In genomic region chr10:113521482-113521795, GRCh38 we compare ENCODE assay signal across 18 cellular contexts. TPM values are rescaled to one million over a fixed set of nuclear protein-coding genes. Genes with fewer than 3 reads are reported as not detected.
DNase-seq lines count a peak whose midpoint lies in the region; ATAC-seq and TF ChIP-seq lines count a peak whose summit lies in the region.
"Had no signal": no experiment of that assay in that cellular context is flagged by ENCODE, and none has a peak within 500 bp of the region (broad histone marks: within the 10 kb centered on the region; RNA-seq: fewer than 3 reads in every experiment).

No MANE protein-coding gene starts in this region.

- H3K36me3 Mint-ChIP-seq in nephron progenitor cell (ENCODE audit: low read depth) = no peaks in the 10 kb centered on the region
- H3K36me3 Mint-ChIP-seq: CD8-positive, alpha-beta T cell; IgD-negative memory B cell had no signal

- no peak overlapping the region for H3K27ac ChIP-seq in heart right ventricle
- H3K27ac ChIP-seq in RWPE2 (ENCODE audit: poor library complexity, severe bottlenecking) = no peak overlapping the region
- H3K27ac ChIP-seq: HL-60 had no signal

- H3K36me3 ChIP-seq in heart right ventricle (no peaks in the 10 kb centered on the region), RWPE2 (ENCODE audit: low read depth) (no peaks in the 10 kb centered on the region)
- H3K36me3 ChIP-seq: BE2C had no signal

- intact Hi-C loops in heart right ventricle (cut with DNase I) (loop anchor here in 2 of 10 donors (10.0 kb wide), 2 partner anchors 137 to 397 kb away; no protein-coding TSS in a partner anchor), Right ventricle myocardium inferior (cut with DNase I) (loop anchor here (5.0 kb wide), 2 partner anchors 69 to 799 kb away; no protein-coding TSS in a partner anchor)

- ATAC-seq in heart right ventricle = no peak
- no peak for ATAC-seq in Right ventricle myocardium inferior
- no peak for ATAC-seq in RWPE2 (ENCODE audit: low read depth)
- no peak for ATAC-seq in GM18511 (IDR thresholded peaks at IDR 0.05; ENCODE audit: unreplicated experiment)
- no peak for ATAC-seq in SK-N-SH treated with all-trans-retinoic acid at 6 μM for 48 hours
- ATAC-seq: CD8-positive, alpha-beta T cell had no signal

- H3K9me3 Mint-ChIP-seq in nephron progenitor cell = no peaks in the 10 kb centered on the region
- H3K9me3 Mint-ChIP-seq: CD8-positive, alpha-beta T cell; IgD-negative memory B cell; T-helper 1 cell treated with Interleukin-12 subunit alpha and Interleukin-12 subunit beta and Interleukin-4 antibody, amounts not matched to agents 30 μg/mL and 1 μg/mL, for 36 hours had no signal

- H3K4me3 Mint-ChIP-seq in nephron progenitor cell = no peak overlapping the region
- H3K4me3 Mint-ChIP-seq: CD8-positive, alpha-beta T cell; IgD-negative memory B cell; T-helper 1 cell treated with Interleukin-12 subunit alpha and Interleukin-12 subunit beta and Interleukin-4 antibody, amounts not matched to agents 30 μg/mL and 1 μg/mL, for 36 hours had no signal

- H3K9me3 ChIP-seq in heart right ventricle (no peaks in the 10 kb centered on the region), RWPE2 (ENCODE audit: severe bottlenecking) (no peaks in the 10 kb centered on the region)
- H3K9me3 ChIP-seq: BE2C had no signal

- no peak for DNase-seq in heart right ventricle
- DNase-seq in Right ventricle myocardium inferior (ENCODE audit: missing footprints) = no peak
- peak; percentile 3 for DNase-seq in HT-29 (ENCODE audit: low spot score)
- DNase-seq in RWPE2 (ENCODE audit: low spot score) = no peak
- no peak for DNase-seq in nephron progenitor cell
- DNase-seq in NCI-H146 treated with DMSO at 0.1 percent for 48 hours (lab: John Stamatoyannopoulos, UW; ENCODE audit: unreplicated experiment) = no peak
- DNase-seq: CD8-positive, alpha-beta T cell; NCI-H1694 had no signal

- H3K27me3 ChIP-seq in heart right ventricle = peaks cover 0 to 4% (median 0%) of the 10 kb centered on the region in 7 donors
- H3K27me3 ChIP-seq in RWPE2 (ENCODE audit: insufficient read depth, poor library complexity, severe bottlenecking) = no peaks in the 10 kb centered on the region
- H3K27me3 ChIP-seq: BE2C had no signal

- 51 to 54% methylated on average over 2 of the region's 2 CpGs for WGBS in heart right ventricle, 2 donors

- peaks cover 6% of the 10 kb centered on the region for H3K4me1 Mint-ChIP-seq in nephron progenitor cell

- no peak overlapping the region for H3K27ac Mint-ChIP-seq in nephron progenitor cell
- H3K27ac Mint-ChIP-seq: CD8-positive, alpha-beta T cell; IgD-negative memory B cell; T-helper 1 cell treated with Interleukin-12 subunit alpha and Interleukin-12 subunit beta and Interleukin-4 antibody, amounts not matched to agents 30 μg/mL and 1 μg/mL, for 36 hours had no signal

- H3K4me1 ChIP-seq in heart right ventricle = peaks cover 0 to 14% (median 5%) of the 10 kb centered on the region in 9 donors
- H3K4me1 ChIP-seq in RWPE2 (ENCODE audit: insufficient read depth, poor library complexity, severe bottlenecking) = no peaks in the 10 kb centered on the region

- TF ChIP-seq CTCF in heart right ventricle (IDR thresholded peaks at IDR 0.05) = peak in 5 of 9 donors; percentile 2 to 12 (median 6)
- peak; percentile 77 for TF ChIP-seq CTCF in RWPE2 (IDR thresholded peaks at IDR 0.05; ENCODE audit: poor library complexity, severe bottlenecking)
- peak; percentile 3 for TF ChIP-seq CTCF in nephron progenitor cell (IDR thresholded peaks at IDR 0.05)

- H3K4me3 ChIP-seq in heart right ventricle = no peak overlapping the region
- H3K4me3 ChIP-seq in RWPE2 (ENCODE audit: severe bottlenecking) = no peak overlapping the region

- peaks cover 22% of the 10 kb centered on the region for H3K27me3 Mint-ChIP-seq in nephron progenitor cell (ENCODE audit: low read depth, poor library complexity)

TF ChIP-seq in SK-N-SH treated with all-trans-retinoic acid at 6 μM for 48 hours, 23 proteins besides CTCF, POLR2A, EP300 and RAD21 (continues in another document):
- no peak for TF ChIP-seq CREB5 (CRISPR knock-in tag; IDR thresholded peaks at IDR 0.05; ENCODE audit: low read depth)
- no peak for TF ChIP-seq ESRRG (CRISPR knock-in tag; IDR thresholded peaks at IDR 0.05)
- no peak for TF ChIP-seq TSHZ2 (CRISPR knock-in tag; IDR thresholded peaks at IDR 0.05)
- no peak for TF ChIP-seq POU6F1 (CRISPR knock-in tag; IDR thresholded peaks at IDR 0.05; ENCODE audit: borderline replicate concordance, low read depth)
- TF ChIP-seq OSR1 (CRISPR knock-in tag; IDR thresholded peaks at IDR 0.05) = no peak
- TF ChIP-seq ZNF70 (CRISPR knock-in tag; IDR thresholded peaks at IDR 0.05) = no peak
- TF ChIP-seq ZC3H10 (CRISPR knock-in tag; IDR thresholded peaks at IDR 0.05) = no peak
- no peak for TF ChIP-seq PPARA (CRISPR knock-in tag; IDR thresholded peaks at IDR 0.05; ENCODE audit: borderline replicate concordance)
- no peak for TF ChIP-seq ARNTL (CRISPR knock-in tag; IDR thresholded peaks at IDR 0.05; ENCODE audit: borderline replicate concordance, low read depth)
- no peak for TF ChIP-seq ZNF565 (CRISPR knock-in tag; conservative IDR thresholded peaks at IDR 0.05; ENCODE audit: low read depth)
- TF ChIP-seq GLIS3 (CRISPR knock-in tag; IDR thresholded peaks at IDR 0.05) = no peak
- no peak for TF ChIP-seq PATZ1 (CRISPR knock-in tag; IDR thresholded peaks at IDR 0.05; ENCODE audit: borderline replicate concordance)
- no peak for TF ChIP-seq BACH2 (CRISPR knock-in tag; IDR thresholded peaks at IDR 0.05; ENCODE audit: borderline replicate concordance)
- TF ChIP-seq TCF4 (CRISPR knock-in tag; IDR thresholded peaks at IDR 0.05; ENCODE audit: borderline replicate concordance) = no peak
- TF ChIP-seq ZNF8 (CRISPR knock-in tag; IDR thresholded peaks at IDR 0.05) = no peak
- no peak for TF ChIP-seq RARB (CRISPR knock-in tag; IDR thresholded peaks at IDR 0.05)

RNA-seq across cellular contexts. Expression of gene HABP2, which starts 31.4 kb away (rescaled TPM):
- not detected for total RNA-seq in heart right ventricle
- under 1 TPM; 0.12 to 0.51 TPM for polyA plus RNA-seq in heart right ventricle
- not detected for total RNA-seq in Right ventricle myocardium inferior
- not detected in 2 replicates for total RNA-seq in HT-29 (2014; rRNA removed; shearing (Covaris generic))
- total RNA-seq: A172; CD8-positive, alpha-beta T cell; H4; NCI-H460; RPMI7951 had no signal
- polyA plus RNA-seq: IgD-negative memory B cell had no signal

Comparison
In these comparisons a context has a peak if more than half of its experiments do, and no peak if none do; other contexts are left out.
1. CTCF ChIP-seq: peak in every context shown above with its lines; median percentile 77 in RWPE2; 6 in heart right ventricle; 3 in nephron progenitor cell.